Comparison of ENCODE assay signal across 1 cellular context in genomic region chr6:27424851-27425250, GRCh38. TPM values are rescaled to one million over a fixed set of nuclear protein-coding genes. Genes with fewer than 3 reads are reported as not detected.
"Had no signal": no experiment of that assay in that cellular context is flagged by ENCODE, and none has a peak within 500 bp of the region (broad histone marks: within the 10 kb centered on the region; RNA-seq: fewer than 3 reads in every experiment).

No MANE protein-coding gene starts in this region.

RNA-seq across cellular contexts. Expression of gene ZNF391, which starts 36.3 kb away (rescaled TPM):
- total RNA-seq: OCI-LY7 had no signal
